14 cellular contexts compared by ENCODE assay signal in genomic region chr3:28376424-28376823, GRCh38. TPM values are rescaled to one million over a fixed set of nuclear protein-coding genes. Genes with fewer than 3 reads are reported as not detected.
DNase-seq lines count a peak whose midpoint lies in the region; ATAC-seq, FAIRE-seq and TF ChIP-seq lines count a peak whose summit lies in the region.
"Had no signal": no experiment of that assay in that cellular context is flagged by ENCODE, and none has a peak within 500 bp of the region (broad histone marks: within the 10 kb centered on the region; RNA-seq: fewer than 3 reads in every experiment).

No MANE protein-coding gene starts in this region.

- FAIRE-seq in HepG2 (lab: Jason Lieb, UNC) = no peak
- FAIRE-seq: A549, GM12878 had no signal

- in situ Hi-C loops in HepG2 (cut with HindIII; ENCODE audit: extremely low pct_ligation_motif_present, low pct_unique_long_range_greater_than_20kb) = no loop called here

- no peak overlapping the region for H3K9ac ChIP-seq in HepG2 (ENCODE audit: insufficient read depth, low read depth, low read length)

- no peaks in the 10 kb centered on the region for H3K36me3 Mint-ChIP-seq in glutamatergic neuron (ENCODE audit: unreplicated experiment)
- H3K36me3 Mint-ChIP-seq in naive thymus-derived CD8-positive, alpha-beta T cell = peaks cover 4 to 20% (median 18%) of the 10 kb centered on the region in 3 donors

- POLR2A ChIA-PET in HepG2 (lab: Yijun Ruan, JAX) = no interaction called here
- POLR2A ChIA-PET in naive thymus-derived CD8-positive, alpha-beta T cell (lab: Charles Lee) = no interaction called here

- H3K79me2 ChIP-seq in HepG2 (ENCODE audit: insufficient read depth, low read length) = no peaks in the 10 kb centered on the region

- H3K27me3 Mint-ChIP-seq in glutamatergic neuron (ENCODE audit: unreplicated experiment) = no peaks in the 10 kb centered on the region
- H3K27me3 Mint-ChIP-seq in naive thymus-derived CD8-positive, alpha-beta T cell = peaks cover 0 to 4% (median 0%) of the 10 kb centered on the region in 5 donors

- TF ChIP-seq POLR2A in right lobe of liver (IDR thresholded peaks at IDR 0.05) = no peak
- TF ChIP-seq POLR2A in HepG2 (IDR thresholded peaks at IDR 0.05; ENCODE audit: insufficient read depth in 1 of 2, low read depth in 2 of 2, low read length in 2 of 2) = no peak
- TF ChIP-seq POLR2A in body of pancreas (IDR thresholded peaks at IDR 0.05) = no peak

- WGBS in right lobe of liver (ENCODE audit: insufficient coverage, low coverage, low lambda C conversion rate, missing lambda C conversion rate) = 73% methylated on average over 4 of the region's 4 CpGs
- WGBS in HepG2 (ENCODE audit: low lambda C conversion rate) = 28% methylated on average over 4 of the region's 4 CpGs
- 83 to 86% methylated on average over 4 of the region's 4 CpGs for WGBS in body of pancreas, 2 donors

- H2AFZ ChIP-seq in HepG2 (ENCODE audit: low read length) = no peak overlapping the region

- peaks cover 2% of the 10 kb centered on the region for H3K9me3 Mint-ChIP-seq in glutamatergic neuron (ENCODE audit: unreplicated experiment)
- H3K9me3 Mint-ChIP-seq in naive thymus-derived CD8-positive, alpha-beta T cell = peaks cover 1 to 28% (median 20%) of the 10 kb centered on the region in 9 donors

- no peak overlapping the region for H3K27ac ChIP-seq in right lobe of liver
- no peak overlapping the region for H3K27ac ChIP-seq in HepG2 (ENCODE audit: extremely low read length, insufficient read depth, low read length)
- H3K27ac ChIP-seq in body of pancreas = no peak overlapping the region
- H3K27ac ChIP-seq: A549, SK-N-MC had no signal

- BruUV-seq in HepG2 (replicated peaks; lab: Mats Ljungman, UMichigan) = no TSS peak

- TF ChIP-seq CTCF in right lobe of liver (IDR thresholded peaks at IDR 0.05) = no peak
- no peak for TF ChIP-seq CTCF in HepG2 (CRISPR knock-in tag; IDR thresholded peaks at IDR 0.05)
- TF ChIP-seq CTCF in body of pancreas (IDR thresholded peaks at IDR 0.05) = no peak
- TF ChIP-seq CTCF in glutamatergic neuron (IDR thresholded peaks at IDR 0.05; ENCODE audit: partially characterized antibody, unreplicated experiment) = no peak

- no peaks in the 10 kb centered on the region for H3K4me1 Mint-ChIP-seq in glutamatergic neuron (ENCODE audit: low read depth, unreplicated experiment)
- no peaks in the 10 kb centered on the region for H3K4me1 Mint-ChIP-seq in naive thymus-derived CD8-positive, alpha-beta T cell

- H4K20me1 ChIP-seq in HepG2 (ENCODE audit: insufficient read depth, low read length) = no peaks in the 10 kb centered on the region

- H3K27me3 ChIP-seq in right lobe of liver (no peaks in the 10 kb centered on the region), HepG2 (ENCODE audit: control insufficient read depth in 1 of 2, insufficient read depth in 2 of 2, low read length in 2 of 2) (no peaks in the 10 kb centered on the region), body of pancreas (no peaks in the 10 kb centered on the region)

- ATAC-seq in right lobe of liver (peak; percentile 48 to 65 (median 51)), HepG2 (no peak), body of pancreas (peak; percentile 55), left lobe of liver (peak; percentile 30), HG03442 (IDR thresholded peaks at IDR 0.05; ENCODE audit: unreplicated experiment) (no peak)
- ATAC-seq in naive thymus-derived CD8-positive, alpha-beta T cell = no peak
- ATAC-seq: A549; activated CD4-positive, CD25-positive, alpha-beta regulatory T cell treated with anti-CD3 and anti-CD28 coated beads, Interleukin-2, amount 50 U/mL, for 24 hours; GM12878 had no signal

- H3K4me2 ChIP-seq in HepG2 (ENCODE audit: low read depth, low read length) = no peak overlapping the region
- H3K4me2 ChIP-seq: A549 had no signal

- H3K36me3 ChIP-seq in right lobe of liver = no peaks in the 10 kb centered on the region
- H3K36me3 ChIP-seq in HepG2 (replicated peaks in 1 of 2; ENCODE audit: control insufficient read depth in 1 of 2, insufficient read depth in 2 of 2, low read length in 2 of 2) = no peaks in the 10 kb centered on the region
- no peaks in the 10 kb centered on the region for H3K36me3 ChIP-seq in body of pancreas (replicated peaks in 1 of 2; ENCODE audit: insufficient read depth in 1 of 2, low read depth in 2 of 2)

- intact Hi-C loops in right lobe of liver (cut with DNase I) = no loop called here
- intact Hi-C loops in HepG2 (cut with micrococcal nuclease; ENCODE audit: unreplicated experiment) = no loop called here
- intact Hi-C loops in body of pancreas (cut with DNase I) = no loop called here

- DNase-seq in right lobe of liver (no peak), HepG2 (ENCODE audit: low spot score) (no peak), body of pancreas (peak in 1 of 4 donors; percentile 42), left lobe of liver (ENCODE audit: low spot score) (no peak), NCI-H1694 treated with DMSO at 0.1 percent for 48 hours (lab: John Stamatoyannopoulos, UW) (no peak), glutamatergic neuron (no peak)
- no peak for DNase-seq in naive thymus-derived CD8-positive, alpha-beta T cell
- DNase-seq: activated T-cell treated with anti-CD3 and anti-CD28 coated beads, Interleukin-2, amount 50 U/mL, for 48 hours; NCI-H1417 had no signal

- H3K4me1 ChIP-seq in right lobe of liver (no peaks in the 10 kb centered on the region), HepG2 (ENCODE audit: insufficient read depth, low read length) (no peaks in the 10 kb centered on the region), body of pancreas (no peaks in the 10 kb centered on the region)
- H3K4me1 ChIP-seq: A549 had no signal

- TF ChIP-seq RAD21 in HepG2 (CRISPR knock-in tag; IDR thresholded peaks at IDR 0.05) = no peak

- TF ChIP-seq EP300 in HepG2 (IDR thresholded peaks at IDR 0.05; ENCODE audit: low read depth in 2 of 2, low read length in 2 of 2) (no peak), HepG2 (CRISPR knock-in tag; IDR thresholded peaks at IDR 0.05; ENCODE audit: borderline replicate concordance) (no peak)

- CTCF ChIA-PET in HepG2 (lab: Yijun Ruan, JAX; ENCODE audit: low intra/inter-chr PET ratio, low total read pairs) = no interaction called here

- no peak overlapping the region for H3K27ac Mint-ChIP-seq in glutamatergic neuron (ENCODE audit: unreplicated experiment)
- H3K27ac Mint-ChIP-seq in naive thymus-derived CD8-positive, alpha-beta T cell = no peak overlapping the region

- no peak overlapping the region for H3K4me3 Mint-ChIP-seq in glutamatergic neuron (ENCODE audit: unreplicated experiment)
- no peak overlapping the region for H3K4me3 Mint-ChIP-seq in naive thymus-derived CD8-positive, alpha-beta T cell

- peaks cover 0 to 5% (median 0%) of the 10 kb centered on the region in 4 donors for H3K9me3 ChIP-seq in right lobe of liver
- no peaks in the 10 kb centered on the region for H3K9me3 ChIP-seq in HepG2 (ENCODE audit: low read length)
- no peaks in the 10 kb centered on the region for H3K9me3 ChIP-seq in body of pancreas
- H3K9me3 ChIP-seq: A549 had no signal

- H3K4me3 ChIP-seq in right lobe of liver (no peak overlapping the region), HepG2 (replicated peaks in 1 of 3; ENCODE audit: insufficient read depth in 1 of 3, low read depth in 2 of 3, low read length in 3 of 3) (no peak overlapping the region), body of pancreas (no peak overlapping the region)
- H3K4me3 ChIP-seq: A549, GM12878, SK-N-MC had no signal

RNA-seq across cellular contexts. Expression of gene AZI2, which starts 27.8 kb away (rescaled TPM):
- total RNA-seq in right lobe of liver = 10 to 100 TPM; 20.2 to 54.9 (median 33.5) TPM
- total RNA-seq in HepG2 (2016; rRNA removed; fragmentation: Illumina TruSeq; extraction: Trizol) = 43.7 and 48.4 TPM in 2 replicates
- total RNA-seq in HepG2 (2016; cell fraction: cytosol; rRNA removed; fragmentation: Illumina TruSeq; extraction: Trizol; ENCODE audit: low read depth) = 20.5 and 21.3 TPM in 2 replicates
- 44.0 and 46.7 TPM in 2 replicates for total RNA-seq in HepG2 (2016; cell fraction: insoluble cytoplasmic fraction; rRNA removed; fragmentation: Illumina TruSeq; extraction: Trizol)
- 52.1 and 54.6 TPM in 2 replicates for total RNA-seq in HepG2 (2016; cell fraction: membrane; rRNA removed; fragmentation: Illumina TruSeq; extraction: Trizol)
- total RNA-seq in HepG2 (2016; cell fraction: nucleus; rRNA removed; fragmentation: Illumina TruSeq; extraction: Trizol) = 36.4 and 39.6 TPM in 2 replicates
- polyA plus RNA-seq in HepG2 (2011; rRNA removed) = 38.2 and 49.8 TPM in 2 replicates
- 22.8 and 24.7 TPM in 2 replicates for polyA plus RNA-seq in HepG2 (2011; cell fraction: cytosol; rRNA removed)
- polyA plus RNA-seq in HepG2 (2011; cell fraction: nucleus; rRNA removed) = 38.0 and 42.2 TPM in 2 replicates
- polyA plus RNA-seq in HepG2 (2012) = 45.5 and 51.6 TPM in 2 replicates
- polyA plus RNA-seq in HepG2 (2016; cell fraction: cytosol; fragmentation: Illumina TruSeq; extraction: Trizol; ENCODE audit: low read depth) = 23.5 and 30.9 TPM in 2 replicates
- polyA plus RNA-seq in HepG2 (2016; cell fraction: insoluble cytoplasmic fraction; fragmentation: Illumina TruSeq; extraction: Trizol; ENCODE audit: low read depth) = 59.9 and 65.2 TPM in 2 replicates
- 52.0 and 57.2 TPM in 2 replicates for polyA plus RNA-seq in HepG2 (2016; cell fraction: membrane; fragmentation: Illumina TruSeq; extraction: Trizol; ENCODE audit: low read depth)
- 46.5 and 51.3 TPM in 2 replicates for polyA plus RNA-seq in HepG2 (2016; cell fraction: nucleus; fragmentation: Illumina TruSeq; extraction: Trizol; ENCODE audit: insufficient read depth, low read depth)
- polyA minus RNA-seq in HepG2 (2011; rRNA and poly(A)+ RNA removed; ENCODE audit: low replicate concordance) = 9.4 and 12.6 TPM in 2 replicates
- polyA minus RNA-seq in HepG2 (2011; cell fraction: cytosol; rRNA and poly(A)+ RNA removed) = 26.1 and 30.8 TPM in 2 replicates
- 90.8 and 117 TPM in 2 replicates for polyA minus RNA-seq in HepG2 (2011; cell fraction: nucleus; rRNA and poly(A)+ RNA removed)
- total RNA-seq in body of pancreas = 10 to 100 TPM; 31.3 to 31.6 TPM
- total RNA-seq in left lobe of liver = 30.3 TPM
- total RNA-seq in glutamatergic neuron (ENCODE audit: unreplicated experiment) = 54.4 TPM
- total RNA-seq in naive thymus-derived CD8-positive, alpha-beta T cell = 10 to 100 TPM; 45.5 to 47.3 TPM
- polyA plus RNA-seq in naive thymus-derived CD8-positive, alpha-beta T cell = 10 to 100 TPM; 41.3 to 54.0 (median 43.6) TPM

RNA-seq across cellular contexts. Expression of gene ZCWPW2, which starts 27.9 kb away (rescaled TPM):
- total RNA-seq in right lobe of liver = under 1 TPM in 3 of 6 experiments, not detected in 3; 0.18 to 0.24 (median 0.20) TPM
- total RNA-seq in HepG2 (2016; rRNA removed; fragmentation: Illumina TruSeq; extraction: Trizol) = 0.46 and 0.53 TPM in 2 replicates
- 0.18 and 0.30 TPM in 2 replicates for total RNA-seq in HepG2 (2016; cell fraction: cytosol; rRNA removed; fragmentation: Illumina TruSeq; extraction: Trizol; ENCODE audit: low read depth)
- 0.35 and 0.40 TPM in 2 replicates for total RNA-seq in HepG2 (2016; cell fraction: insoluble cytoplasmic fraction; rRNA removed; fragmentation: Illumina TruSeq; extraction: Trizol)
- total RNA-seq in HepG2 (2016; cell fraction: membrane; rRNA removed; fragmentation: Illumina TruSeq; extraction: Trizol) = 0.15 TPM in 1 of 2 replicates, not detected in the other
- 0.22 and 0.72 TPM in 2 replicates for total RNA-seq in HepG2 (2016; cell fraction: nucleus; rRNA removed; fragmentation: Illumina TruSeq; extraction: Trizol)
- polyA plus RNA-seq in HepG2 (2011; rRNA removed) = 0.14 and 0.17 TPM in 2 replicates
- polyA plus RNA-seq in HepG2 (2011; cell fraction: cytosol; rRNA removed) = 0.14 TPM in 1 of 2 replicates, not detected in the other
- polyA plus RNA-seq in HepG2 (2011; cell fraction: nucleus; rRNA removed) = 0.19 TPM in 1 of 2 replicates, not detected in the other
- polyA plus RNA-seq in HepG2 (2012) = 0.25 and 0.43 TPM in 2 replicates
- 0.19 TPM in 1 of 2 replicates, not detected in the other for polyA plus RNA-seq in HepG2 (2016; cell fraction: cytosol; fragmentation: Illumina TruSeq; extraction: Trizol; ENCODE audit: low read depth)
- polyA plus RNA-seq in HepG2 (2016; cell fraction: insoluble cytoplasmic fraction; fragmentation: Illumina TruSeq; extraction: Trizol; ENCODE audit: low read depth) = 0.25 and 0.34 TPM in 2 replicates
- polyA plus RNA-seq in HepG2 (2016; cell fraction: membrane; fragmentation: Illumina TruSeq; extraction: Trizol; ENCODE audit: low read depth) = 0.27 TPM in 1 of 2 replicates, not detected in the other
- polyA plus RNA-seq in HepG2 (2016; cell fraction: nucleus; fragmentation: Illumina TruSeq; extraction: Trizol; ENCODE audit: insufficient read depth, low read depth) = not detected in 2 replicates
- 0.34 TPM in 1 of 2 replicates, not detected in the other for polyA minus RNA-seq in HepG2 (2011; rRNA and poly(A)+ RNA removed; ENCODE audit: low replicate concordance)
- polyA minus RNA-seq in HepG2 (2011; cell fraction: cytosol; rRNA and poly(A)+ RNA removed) = not detected in 2 replicates
- polyA minus RNA-seq in HepG2 (2011; cell fraction: nucleus; rRNA and poly(A)+ RNA removed) = 1.1 TPM in 1 of 2 replicates, not detected in the other
- 1 to 10 TPM in 1 of 2 donors, not detected in 1; 1.3 TPM for total RNA-seq in body of pancreas
- 0.30 TPM for total RNA-seq in left lobe of liver
- total RNA-seq in glutamatergic neuron (ENCODE audit: unreplicated experiment) = 0.49 TPM
- total RNA-seq in naive thymus-derived CD8-positive, alpha-beta T cell = 1 to 10 TPM in 1 of 2 experiments, under 1 TPM in 1; 0.62 to 1.0 TPM
- under 1 TPM; 0.51 to 0.69 (median 0.68) TPM for polyA plus RNA-seq in naive thymus-derived CD8-positive, alpha-beta T cell

Comparison
In these comparisons a context has a peak if more than half of its experiments do, and no peak if none do; other contexts are left out.
1. ATAC-seq: peak in right lobe of liver (4 of 4), body of pancreas (single experiment) and left lobe of liver (single experiment); none in HepG2 (single experiment), HG03442 (single experiment) and naive thymus-derived CD8-positive, alpha-beta T cell (0 of 2).